Comparison of ENCODE assay signal across 12 cellular contexts in genomic region chr10:79328737-79329504, GRCh38. TPM values are rescaled to one million over a fixed set of nuclear protein-coding genes. Genes with fewer than 3 reads are reported as not detected.
DNase-seq lines count a peak whose midpoint lies in the region; ATAC-seq and TF ChIP-seq lines count a peak whose summit lies in the region.
"Had no signal": no experiment of that assay in that cellular context is flagged by ENCODE, and none has a peak within 500 bp of the region (broad histone marks: within the 10 kb centered on the region; RNA-seq: fewer than 3 reads in every experiment).

No MANE protein-coding gene starts in this region.

- H3K79me2 ChIP-seq in PC-9 (ENCODE audit: low read depth): no peaks in the 10 kb centered on the region

- no peaks in the 10 kb centered on the region for H4K20me1 ChIP-seq in PC-9 (ENCODE audit: insufficient read depth)

- H3F3A ChIP-seq in PC-9 (ENCODE audit: insufficient read depth, low read depth): peaks cover 43% of the 10 kb centered on the region

- H3K27ac ChIP-seq in PC-9: peak overlapping the region; percentile 71
- H3K27ac ChIP-seq in epithelial cell of prostate: peak overlapping the region; percentile 97
- no peak overlapping the region for H3K27ac ChIP-seq in caudate nucleus (ENCODE audit: low read depth, low read length)

- no peak overlapping the region for H3K4me3 Mint-ChIP-seq in activated CD4-positive, alpha-beta T cell treated with anti-CD3 and anti-CD28 coated beads for 36 hours
- H3K4me3 Mint-ChIP-seq in activated CD4-positive, alpha-beta T cell treated with anti-CD3 and anti-CD28 coated beads, Interleukin-2, amount 10 ng/mL, durations not matched to agents 7 days and 5 days: no peak overlapping the region

- DNase-seq in activated CD4-positive, alpha-beta T cell treated with anti-CD3 and anti-CD28 coated beads for 36 hours: peak; percentile 41
- DNase-seq in activated CD4-positive, alpha-beta T cell treated with anti-CD3 and anti-CD28 coated beads, Interleukin-2, amount 10 ng/mL, durations not matched to agents 7 days and 5 days: no peak
- DNase-seq in PC-9 (peak; percentile 68 to 81), epithelial cell of prostate (ENCODE audit: low read depth, low spot score) (peak; percentile 68), renal cortical epithelial cell (ENCODE audit: low read depth) (peak; percentile 72), caudate nucleus (lab: John Stamatoyannopoulos, UW) (no peak), DMS 273 treated with DMSO at 0.1 percent for 48 hours (lab: John Stamatoyannopoulos, UW) (no peak)
- DNase-seq: activated naive CD4-positive, alpha-beta T cell treated with Interleukin-2 at 50 U/mL for 16 hours; NCI-H2029; NCI-H748 treated with DMSO at 0.1 percent for 48 hours; SHP77 had no signal

- POLR2A ChIA-PET in activated CD4-positive, alpha-beta T cell treated with anti-CD3 and anti-CD28 coated beads for 36 hours (lab: Charles Lee): no interaction called here
- POLR2A ChIA-PET in activated CD4-positive, alpha-beta T cell treated with anti-CD3 and anti-CD28 coated beads, Interleukin-2, amount 10 ng/mL, durations not matched to agents 7 days and 5 days (lab: Charles Lee): no interaction called here
- POLR2A ChIA-PET in PC-9 (lab: Charles Lee; ENCODE audit: unreplicated experiment): interaction anchor here (0.5 kb wide), 1 partner anchor 680 kb away, joined by 34 read pairs; no protein-coding TSS in a partner anchor

- no peaks in the 10 kb centered on the region for H3K9me2 ChIP-seq in PC-9 (ENCODE audit: insufficient read depth)

- H3K36me3 ChIP-seq in PC-9 (ENCODE audit: low read depth): no peaks in the 10 kb centered on the region

- no peaks in the 10 kb centered on the region for H3K27me3 Mint-ChIP-seq in activated CD4-positive, alpha-beta T cell treated with anti-CD3 and anti-CD28 coated beads for 36 hours
- H3K27me3 Mint-ChIP-seq in activated CD4-positive, alpha-beta T cell treated with anti-CD3 and anti-CD28 coated beads, Interleukin-2, amount 10 ng/mL, durations not matched to agents 7 days and 5 days: no peaks in the 10 kb centered on the region

- H3K36me3 Mint-ChIP-seq in activated CD4-positive, alpha-beta T cell treated with anti-CD3 and anti-CD28 coated beads for 36 hours (ENCODE audit: low read depth): no peaks in the 10 kb centered on the region
- peaks cover 5% of the 10 kb centered on the region for H3K36me3 Mint-ChIP-seq in activated CD4-positive, alpha-beta T cell treated with anti-CD3 and anti-CD28 coated beads, Interleukin-2, amount 10 ng/mL, durations not matched to agents 7 days and 5 days (ENCODE audit: low read depth)

- BruUV-seq in PC-9 (replicated peaks; lab: Mats Ljungman, UMichigan): TSS peak; percentile 39

- H3K9me3 ChIP-seq in PC-9 (ENCODE audit: insufficient read depth, low read depth): no peaks in the 10 kb centered on the region

- peaks cover 44% of the 10 kb centered on the region for H3K4me1 Mint-ChIP-seq in activated CD4-positive, alpha-beta T cell treated with anti-CD3 and anti-CD28 coated beads for 36 hours
- peaks cover 35% of the 10 kb centered on the region for H3K4me1 Mint-ChIP-seq in activated CD4-positive, alpha-beta T cell treated with anti-CD3 and anti-CD28 coated beads, Interleukin-2, amount 10 ng/mL, durations not matched to agents 7 days and 5 days

- TF ChIP-seq CTCF in PC-9 (conservative IDR thresholded peaks at IDR 0.05): no peak

- no peaks in the 10 kb centered on the region for H3K27me3 ChIP-seq in PC-9 (ENCODE audit: insufficient read depth, low read depth)

- peak overlapping the region; percentile 33 for H3K4me2 ChIP-seq in PC-9

- H2AFZ ChIP-seq in PC-9: no peak overlapping the region

- CTCF ChIA-PET in activated CD4-positive, alpha-beta T cell treated with anti-CD3 and anti-CD28 coated beads for 36 hours (lab: Charles Lee): interaction anchor here (2.2 to 2.9 kb wide), 2 partner anchors 17 kb away, joined by 10 to 19 read pairs; no protein-coding TSS in a partner anchor
- CTCF ChIA-PET in activated CD4-positive, alpha-beta T cell treated with anti-CD3 and anti-CD28 coated beads, Interleukin-2, amount 10 ng/mL, durations not matched to agents 7 days and 5 days (lab: Charles Lee): interaction anchor here (1.2 to 12.6 kb wide), 4 partner anchors 8 to 17 kb away, joined by 3 to 147 read pairs (median 4); partner anchors contain the start of gene PPIF
- CTCF ChIA-PET in PC-9 (lab: Charles Lee): no interaction called here

- peaks cover 5% of the 10 kb centered on the region for H3K9me3 Mint-ChIP-seq in activated CD4-positive, alpha-beta T cell treated with anti-CD3 and anti-CD28 coated beads for 36 hours (ENCODE audit: low read depth)
- peaks cover 2% of the 10 kb centered on the region for H3K9me3 Mint-ChIP-seq in activated CD4-positive, alpha-beta T cell treated with anti-CD3 and anti-CD28 coated beads, Interleukin-2, amount 10 ng/mL, durations not matched to agents 7 days and 5 days

- no peak overlapping the region for H3K27ac Mint-ChIP-seq in activated CD4-positive, alpha-beta T cell treated with anti-CD3 and anti-CD28 coated beads for 36 hours
- H3K27ac Mint-ChIP-seq in activated CD4-positive, alpha-beta T cell treated with anti-CD3 and anti-CD28 coated beads, Interleukin-2, amount 10 ng/mL, durations not matched to agents 7 days and 5 days: no peak overlapping the region

- H3K4me3 ChIP-seq in PC-9: no peak overlapping the region

- intact Hi-C loops in activated CD4-positive, alpha-beta T cell treated with anti-CD3 and anti-CD28 coated beads for 36 hours (cut with DNase I, micrococcal nuclease): loop anchor here in 1 of 2 experiments (10.0 kb wide), 1 partner anchor 1126 kb away; the partner anchor contains the start of gene TSPAN14
- intact Hi-C loops in PC-9 (cut with micrococcal nuclease; ENCODE audit: unreplicated experiment): no loop called here

- no peak for ATAC-seq in activated CD4-positive, alpha-beta T cell treated with anti-CD3 and anti-CD28 coated beads for 36 hours
- no peak for ATAC-seq in HG02852 (IDR thresholded peaks at IDR 0.05; ENCODE audit: unreplicated experiment)

- H3K4me1 ChIP-seq in PC-9 (replicated peaks; ENCODE audit: insufficient read depth): peaks cover 47% of the 10 kb centered on the region

RNA-seq across cellular contexts. Expression of gene PPIF, which starts 18.3 kb away (rescaled TPM):
- total RNA-seq in activated CD4-positive, alpha-beta T cell treated with anti-CD3 and anti-CD28 coated beads for 36 hours: 10 to 100 TPM; 92.3 to 96.1 TPM
- 10 to 100 TPM; 53.7 to 56.7 TPM for total RNA-seq in activated CD4-positive, alpha-beta T cell treated with anti-CD3 and anti-CD28 coated beads, Interleukin-2, amount 10 ng/mL, durations not matched to agents 7 days and 5 days
- total RNA-seq in PC-9 (2021) (171 and 203 TPM in 2 replicates), renal cortical epithelial cell (48.6 and 58.7 TPM in 2 replicates)

Comparison
In these comparisons a context has a peak if more than half of its experiments do, and no peak if none do; other contexts are left out.
1. DNase-seq: peak in activated CD4-positive, alpha-beta T cell treated with anti-CD3 and anti-CD28 coated beads for 36 hours (single experiment), PC-9 (2 of 2), epithelial cell of prostate (single experiment) and renal cortical epithelial cell (single experiment); none in activated CD4-positive, alpha-beta T cell treated with anti-CD3 and anti-CD28 coated beads, Interleukin-2, amount 10 ng/mL, durations not matched to agents 7 days and 5 days (single experiment), caudate nucleus (0 of 61) and DMS 273 treated with DMSO at 0.1 percent for 48 hours (single experiment).